27 cellular contexts compared by ENCODE assay signal in genomic region chr5:149314571-149315111, GRCh38. TPM values are rescaled to one million over a fixed set of nuclear protein-coding genes. Genes with fewer than 3 reads are reported as not detected.
DNase-seq lines count a peak whose midpoint lies in the region; ATAC-seq, FAIRE-seq and TF ChIP-seq lines count a peak whose summit lies in the region.
"Had no signal": no experiment of that assay in that cellular context is flagged by ENCODE, and none has a peak within 500 bp of the region (broad histone marks: within the 10 kb centered on the region; RNA-seq: fewer than 3 reads in every experiment).

No MANE protein-coding gene starts in this region.

- TF ChIP-seq CTCF in K562 (IDR thresholded peaks at IDR 0.05 in 2 of 3, conservative IDR thresholded peaks at IDR 0.05 in 1 of 3; ENCODE audit: insufficient read depth in 2 of 3, low read depth in 1 of 3, low read length in 3 of 3) (peak in 2 of 3 experiments; percentile 13 to 22; a peak in 2 of 6 replicates), gastrocnemius medialis (IDR thresholded peaks at IDR 0.05 in 4 of 5, conservative IDR thresholded peaks at IDR 0.05 in 1 of 5) (peak in 3 of 5 experiments; percentile 8 to 27 (median 22)), sigmoid colon (IDR thresholded peaks at IDR 0.05) (no peak)

- peak; percentile 29 for DNase-seq in DMS 273 (lab: John Stamatoyannopoulos, UW; ENCODE audit: unreplicated experiment)
- DNase-seq in DMS 273 treated with DMSO at 0.1 percent for 48 hours (lab: John Stamatoyannopoulos, UW): no peak
- peak; percentile 9 for DNase-seq in NAMALWA (ENCODE audit: low spot score)
- DNase-seq in K562 (ENCODE audit: extremely low read depth in 1 of 4, low spot score in 3 of 4): no peak
- DNase-seq in gastrocnemius medialis: peak in 1 of 2 donors; percentile 66
- DNase-seq in sigmoid colon: no peak
- no peak for DNase-seq in GM23248
- no peak for DNase-seq in NCI-H2107 (lab: John Stamatoyannopoulos, UW)
- DNase-seq: 8988T; activated CD4-positive, CD25-positive, alpha-beta regulatory T cell; activated CD8-positive, alpha-beta T cell treated with anti-CD3 and anti-CD28 coated beads for 36 hours; activated effector memory CD4-positive, alpha-beta T cell treated with anti-CD3 and anti-CD28 coated beads, Interleukin-2, amount 50 U/mL, for 16 hours; activated naive CD8-positive, alpha-beta T cell treated with anti-CD3 and anti-CD28 coated beads, Interleukin-2, amount 50 U/mL, for 24 hours; activated T-cell treated with anti-CD3 and anti-CD28 coated beads for 4 hours; AML-193; colonic mucosa; heart left ventricle; left lung; midbrain; NCI-H1417; NCI-H748 treated with DMSO at 0.1 percent for 48 hours; pancreas; Right ventricle myocardium superior; T1000 had no signal

- H3K4me1 ChIP-seq in K562 (replicated peaks in 1 of 2; ENCODE audit: control insufficient read depth in 2 of 2, insufficient read depth in 2 of 2, low read length in 2 of 2) (peaks cover 6 to 11% of the 10 kb centered on the region in 2 experiments; a peak in 4 of 5 replicates), gastrocnemius medialis (peaks cover 19 to 27% of the 10 kb centered on the region in 2 donors), sigmoid colon (peaks cover 0 to 8% (median 6%) of the 10 kb centered on the region in 4 donors), GM23248 (ENCODE audit: insufficient read depth) (no peaks in the 10 kb centered on the region)
- H3K4me1 ChIP-seq: colonic mucosa, pancreas had no signal

- no peaks in the 10 kb centered on the region for H3K79me2 ChIP-seq in K562 (ENCODE audit: control insufficient read depth, insufficient read depth, low read length)
- H3K79me2 ChIP-seq in GM23248 (ENCODE audit: insufficient read depth): no peaks in the 10 kb centered on the region

- H3K27ac ChIP-seq in K562 (ENCODE audit: extremely low read depth, low read depth, low read length) (no peak overlapping the region), gastrocnemius medialis (peak overlapping the region; percentile 63 to 80 (median 75)), sigmoid colon (no peak overlapping the region), GM23248 (no peak overlapping the region)
- H3K27ac ChIP-seq: colonic mucosa, left lung, pancreas, suprapubic skin had no signal

- CTCF ChIA-PET in K562 (lab: Yijun Ruan, JAX; ENCODE audit: low intra/inter-chr PET ratio): no interaction called here

- TF ChIP-seq EP300 in K562 (IDR thresholded peaks at IDR 0.05; ENCODE audit: low read length) (no peak), sigmoid colon (IDR thresholded peaks at IDR 0.05) (no peak)

- in situ Hi-C loops in K562 (cut with MboI) (no loop called here), gastrocnemius medialis (cut with MboI; ENCODE audit: low sequenced_read_pairs in 4 of 4) (no loop called here), GM23248 (cut with MboI) (no loop called here)

- no peaks in the 10 kb centered on the region for H4K20me1 ChIP-seq in K562 (replicated peaks; ENCODE audit: control insufficient read depth, insufficient read depth, low read length)
- no peaks in the 10 kb centered on the region for H4K20me1 ChIP-seq in GM23248 (ENCODE audit: insufficient read depth)

- TF ChIP-seq RAD21 in K562 (CRISPR knock-in tag; conservative IDR thresholded peaks at IDR 0.05 in 1 of 2, IDR thresholded peaks at IDR 0.05 in 1 of 2): no peak

- H3K4me2 ChIP-seq in K562 (ENCODE audit: insufficient read depth, low read length): no peak overlapping the region
- H3K4me2 ChIP-seq in GM23248 (ENCODE audit: unreplicated experiment): no peak overlapping the region

- POLR2A ChIA-PET in K562 (lab: Yijun Ruan, JAX): interaction anchor here (1.6 kb wide), 1 partner anchor 14 kb away, joined by 6 read pairs; no protein-coding TSS in a partner anchor

- H2AFZ ChIP-seq in K562 (ENCODE audit: low read depth, low read length): no peak overlapping the region
- no peak overlapping the region for H2AFZ ChIP-seq in GM23248

- H3K9me2 ChIP-seq in GM23248 (ENCODE audit: insufficient read depth): no peaks in the 10 kb centered on the region

- intact Hi-C loops in K562 (cut with micrococcal nuclease): no loop called here
- intact Hi-C loops in gastrocnemius medialis (cut with DNase I; ENCODE audit: low total_unique reads): loop anchor here (5.0 kb wide), 2 partner anchors 47 to 58 kb away; no protein-coding TSS in a partner anchor
- intact Hi-C loops in sigmoid colon (cut with DNase I): loop anchor here (5.0 kb wide), 2 partner anchors 53 to 253 kb away; no protein-coding TSS in a partner anchor

- no peak for FAIRE-seq in K562 (lab: Jason Lieb, UNC)
- FAIRE-seq: endometrium, pancreas had no signal

- no peaks in the 10 kb centered on the region for H3K9me1 ChIP-seq in K562 (ENCODE audit: control insufficient read depth, insufficient read depth, low read length)

- TF ChIP-seq POLR2A in K562 (conservative IDR thresholded peaks at IDR 0.05) (no peak), gastrocnemius medialis (IDR thresholded peaks at IDR 0.05) (no peak), sigmoid colon (IDR thresholded peaks at IDR 0.05) (no peak)

- H3K9ac ChIP-seq in K562 (ENCODE audit: insufficient read depth in 1 of 2, low read depth in 2 of 2, low read length in 2 of 2): no peak overlapping the region
- H3K9ac ChIP-seq in GM23248: no peak overlapping the region

- 12% methylated on average over 4 of the region's 4 CpGs for WGBS in K562 (ENCODE audit: insufficient coverage, low coverage, missing lambda C conversion rate)
- WGBS in sigmoid colon, 2 donors: 93 to 94% methylated on average over 4 of the region's 4 CpGs
- WGBS in GM23248 (ENCODE audit: low coverage in 1 of 2, low lambda C conversion rate in 2 of 2, missing lambda C conversion rate in 2 of 2), 2 experiments: 90 to 95% methylated on average over 4 of the region's 4 CpGs

- ATAC-seq in K562 (no peak; the same call in 2 of the 3 replicates), gastrocnemius medialis (peak; percentile 40 to 59)
- ATAC-seq: activated CD8-positive, alpha-beta T cell treated with anti-CD3 and anti-CD28 coated beads for 36 hours; activated naive CD8-positive, alpha-beta T cell treated with anti-CD3 and anti-CD28 coated beads, Interleukin-2, amount 50 U/mL, for 24 hours; heart left ventricle; left lung; natural killer cell treated with Interleukin-12 subunit alpha and Interleukin-12 subunit beta and Interleukin-15 and Interleukin-18, amount 100 ng/mL, for 72 hours; pancreas had no signal

- H3K4me3 ChIP-seq in K562 (no peak overlapping the region), gastrocnemius medialis (no peak overlapping the region), sigmoid colon (no peak overlapping the region), GM23248 (no peak overlapping the region)
- H3K4me3 ChIP-seq: colonic mucosa, heart left ventricle, left lung, pancreas, suprapubic skin had no signal

- BruUV-seq in K562 (replicated peaks; lab: Mats Ljungman, UMichigan): no TSS peak

- H3F3A ChIP-seq in GM23248 (ENCODE audit: insufficient read depth): no peaks in the 10 kb centered on the region

- H3K36me3 ChIP-seq in K562 (ENCODE audit: control insufficient read depth, insufficient read depth, low read length): no peaks in the 10 kb centered on the region
- H3K36me3 ChIP-seq in gastrocnemius medialis: peaks cover 0 to 36% of the 10 kb centered on the region in 2 donors
- H3K36me3 ChIP-seq in sigmoid colon: no peaks in the 10 kb centered on the region
- H3K36me3 ChIP-seq in GM23248 (ENCODE audit: low read depth): no peaks in the 10 kb centered on the region
- H3K36me3 ChIP-seq: colonic mucosa, left lung, pancreas had no signal

- H3K27me3 ChIP-seq in K562 (ENCODE audit: control insufficient read depth in 2 of 2, insufficient read depth in 2 of 2, low read length in 2 of 2) (peaks cover 15 to 33% of the 10 kb centered on the region in 2 experiments), gastrocnemius medialis (no peaks in the 10 kb centered on the region), sigmoid colon (no peaks in the 10 kb centered on the region), GM23248 (replicated peaks; ENCODE audit: insufficient read depth) (no peaks in the 10 kb centered on the region)
- H3K27me3 ChIP-seq: colonic mucosa, heart left ventricle, left lung, pancreas, suprapubic skin had no signal

- no peaks in the 10 kb centered on the region for H3K9me3 ChIP-seq in K562 (replicated peaks; ENCODE audit: control insufficient read depth, insufficient read depth, low read depth, low read length)
- no peaks in the 10 kb centered on the region for H3K9me3 ChIP-seq in gastrocnemius medialis
- H3K9me3 ChIP-seq in sigmoid colon: no peaks in the 10 kb centered on the region
- no peaks in the 10 kb centered on the region for H3K9me3 ChIP-seq in GM23248 (ENCODE audit: low read depth)
- H3K9me3 ChIP-seq: colonic mucosa, heart left ventricle, left lung, pancreas, suprapubic skin had no signal

RNA-seq across cellular contexts. Expression of gene GRPEL2, which starts 30.7 kb away (rescaled TPM):
- total RNA-seq in K562 (2011; cell fraction: chromatin; rRNA removed; ENCODE audit: low replicate concordance): 19.7 and 30.9 TPM in 2 replicates
- 10.5 and 12.1 TPM in 2 replicates for total RNA-seq in K562 (2011; cell fraction: nucleolus; rRNA removed)
- 21.0 and 33.4 TPM in 2 replicates for total RNA-seq in K562 (2011; cell fraction: nucleoplasm; rRNA removed)
- 26.1 and 27.6 TPM in 2 replicates for total RNA-seq in K562 (2014; rRNA removed)
- 35.8 and 44.2 TPM in 2 replicates for total RNA-seq in K562 (2014; rRNA removed; fragmentation: Illumina TruSeq; extraction: Trizol)
- 19.4 and 23.2 TPM in 2 replicates for total RNA-seq in K562 (2015; rRNA removed; fragmentation: Illumina TruSeq; extraction: Trizol)
- total RNA-seq in K562 (2021): 37.8 and 40.5 TPM in 2 replicates
- 29.1 and 31.0 TPM in 2 replicates for polyA plus RNA-seq in K562 (2011; rRNA removed)
- 4.9 and 14.0 TPM in 2 replicates for polyA plus RNA-seq in K562 (2011; cell fraction: cytosol; rRNA removed)
- 14.6 and 16.7 TPM in 2 replicates for polyA plus RNA-seq in K562 (2011; cell fraction: nucleus; rRNA removed)
- 8.6 and 9.6 TPM in 2 replicates for polyA plus RNA-seq in K562 (2012)
- polyA plus RNA-seq in K562 (2014; fragmentation: Illumina TruSeq; extraction: Trizol): 23.0 and 23.4 TPM in 2 replicates
- 10 to 100 TPM; 11.2 to 17.1 TPM for polyA plus RNA-seq in K562 (2014; fragmentation: Nextera tagmentation; extraction: Ambion mirVana)
- polyA plus RNA-seq in K562 (2014; rRNA removed): 25.8 and 26.4 TPM in 2 replicates
- 40.6 and 45.9 TPM in 2 replicates for polyA minus RNA-seq in K562 (2011; rRNA and poly(A)+ RNA removed)
- 19.4 and 28.1 TPM in 2 replicates for polyA minus RNA-seq in K562 (2011; cell fraction: cytosol; rRNA and poly(A)+ RNA removed)
- 11.2 and 19.1 TPM in 2 replicates for polyA minus RNA-seq in K562 (2011; cell fraction: nucleus; rRNA and poly(A)+ RNA removed)
- total RNA-seq in gastrocnemius medialis: 10 to 100 TPM in 2 of 4 donors, 1 to 10 TPM in 2; 7.8 to 13.3 (median 9.9) TPM
- total RNA-seq in sigmoid colon: 10 to 100 TPM in 3 of 4 donors, 1 to 10 TPM in 1; 8.8 to 16.3 (median 12.9) TPM
- 1 to 10 TPM; 2.5 to 8.7 (median 4.2) TPM for polyA plus RNA-seq in sigmoid colon
- total RNA-seq in GM23248 (2014; rRNA removed; shearing (Covaris generic)): 26.3 and 27.0 TPM in 2 replicates
- 17.0 and 19.5 TPM in 2 replicates for polyA plus RNA-seq in GM23248 (2016; fragmentation: Nextera tagmentation; extraction: Ambion mirVana)

RNA-seq across cellular contexts. Expression of gene AFAP1L1, which starts 43.0 kb away (rescaled TPM):
- total RNA-seq in K562 (2011; cell fraction: chromatin; rRNA removed; ENCODE audit: low replicate concordance): not detected in 2 replicates
- under 0.01 TPM in 1 of 2 replicates, not detected in the other for total RNA-seq in K562 (2011; cell fraction: nucleolus; rRNA removed)
- 0.07 TPM in 1 of 2 replicates, not detected in the other for total RNA-seq in K562 (2011; cell fraction: nucleoplasm; rRNA removed)
- total RNA-seq in K562 (2014; rRNA removed) (0.12 TPM in 1 of 2 replicates, not detected in the other), K562 (2014; rRNA removed; fragmentation: Illumina TruSeq; extraction: Trizol) (0.48 TPM in 1 of 2 replicates, not detected in the other), K562 (2015; rRNA removed; fragmentation: Illumina TruSeq; extraction: Trizol) (0.04 TPM in 1 of 2 replicates, not detected in the other), K562 (2021) (0.07 and 0.13 TPM in 2 replicates), gastrocnemius medialis (10 to 100 TPM; 28.6 to 39.9 (median 32.9) TPM), sigmoid colon (1 to 10 TPM; 5.6 to 8.6 (median 7.1) TPM)
- polyA plus RNA-seq in K562 (2011; rRNA removed) (0.04 TPM in 1 of 2 replicates, not detected in the other), K562 (2014; fragmentation: Illumina TruSeq; extraction: Trizol) (0.03 and 0.10 TPM in 2 replicates), K562 (2014; fragmentation: Nextera tagmentation; extraction: Ambion mirVana) (under 1 TPM; 0.01 to 0.03 TPM), K562 (2014; rRNA removed) (0.12 TPM in 1 of 2 replicates, not detected in the other), sigmoid colon (1 to 10 TPM in 2 of 3 donors, under 1 TPM in 1; 0.23 to 4.2 (median 3.0) TPM), GM23248 (2016; fragmentation: Nextera tagmentation; extraction: Ambion mirVana) (0.90 and 1.3 TPM in 2 replicates)
- polyA plus RNA-seq in K562 (2011; cell fraction: cytosol; rRNA removed): 0.01 TPM in 2 replicates
- polyA plus RNA-seq in K562 (2011; cell fraction: nucleus; rRNA removed): not detected in 2 replicates
- 0.07 and 0.10 TPM in 2 replicates for polyA plus RNA-seq in K562 (2012)
- polyA minus RNA-seq in K562 (2011; rRNA and poly(A)+ RNA removed): not detected in 2 replicates
- not detected in 2 replicates for polyA minus RNA-seq in K562 (2011; cell fraction: cytosol; rRNA and poly(A)+ RNA removed)
- polyA minus RNA-seq in K562 (2011; cell fraction: nucleus; rRNA and poly(A)+ RNA removed): not detected in 2 replicates
- 0.38 and 0.76 TPM in 2 replicates for total RNA-seq in GM23248 (2014; rRNA removed; shearing (Covaris generic))

RNA-seq across cellular contexts. Expression of gene PCYOX1L, which starts 43.2 kb away (rescaled TPM):
- 20.2 and 24.4 TPM in 2 replicates for total RNA-seq in K562 (2011; cell fraction: chromatin; rRNA removed; ENCODE audit: low replicate concordance)
- total RNA-seq in K562 (2011; cell fraction: nucleolus; rRNA removed): 28.2 and 32.0 TPM in 2 replicates
- 28.4 and 30.6 TPM in 2 replicates for total RNA-seq in K562 (2011; cell fraction: nucleoplasm; rRNA removed)
- total RNA-seq in K562 (2014; rRNA removed) (5.4 and 7.2 TPM in 2 replicates), K562 (2014; rRNA removed; fragmentation: Illumina TruSeq; extraction: Trizol) (5.9 and 6.0 TPM in 2 replicates), K562 (2015; rRNA removed; fragmentation: Illumina TruSeq; extraction: Trizol) (5.1 and 5.3 TPM in 2 replicates), K562 (2021) (7.8 and 8.0 TPM in 2 replicates), gastrocnemius medialis (1 to 10 TPM in 3 of 4 donors, under 1 TPM in 1; 0.29 to 1.5 (median 1.2) TPM), sigmoid colon (1 to 10 TPM; 2.5 to 3.9 (median 3.5) TPM)
- polyA plus RNA-seq in K562 (2011; rRNA removed) (17.9 and 21.5 TPM in 2 replicates), K562 (2014; fragmentation: Illumina TruSeq; extraction: Trizol) (9.4 and 10.0 TPM in 2 replicates), K562 (2014; fragmentation: Nextera tagmentation; extraction: Ambion mirVana) (1 to 10 TPM; 2.3 to 2.4 TPM), K562 (2014; rRNA removed) (6.5 and 8.3 TPM in 2 replicates), sigmoid colon (1 to 10 TPM in 2 of 3 donors, under 1 TPM in 1; 0.69 to 7.4 (median 1.2) TPM), GM23248 (2016; fragmentation: Nextera tagmentation; extraction: Ambion mirVana) (10.4 and 10.5 TPM in 2 replicates)
- polyA plus RNA-seq in K562 (2011; cell fraction: cytosol; rRNA removed): 25.0 and 29.5 TPM in 2 replicates
- polyA plus RNA-seq in K562 (2011; cell fraction: nucleus; rRNA removed): 44.5 and 48.0 TPM in 2 replicates
- polyA plus RNA-seq in K562 (2012): 8.9 and 16.5 TPM in 2 replicates
- polyA minus RNA-seq in K562 (2011; rRNA and poly(A)+ RNA removed): 13.7 and 15.4 TPM in 2 replicates
- 6.8 and 7.7 TPM in 2 replicates for polyA minus RNA-seq in K562 (2011; cell fraction: cytosol; rRNA and poly(A)+ RNA removed)
- polyA minus RNA-seq in K562 (2011; cell fraction: nucleus; rRNA and poly(A)+ RNA removed): 15.3 and 21.9 TPM in 2 replicates
- 10.7 and 12.6 TPM in 2 replicates for total RNA-seq in GM23248 (2014; rRNA removed; shearing (Covaris generic))

Comparison
In these comparisons a context has a peak if more than half of its experiments do, and no peak if none do; other contexts are left out.
1. DNase-seq: peak in DMS 273 (single experiment) and NAMALWA (single experiment); none in DMS 273 treated with DMSO at 0.1 percent for 48 hours (single experiment), K562 (0 of 4), sigmoid colon (single experiment), GM23248 (single experiment) and NCI-H2107 (single experiment).
2. H3K27ac ChIP-seq: peak in gastrocnemius medialis (4 of 4); none in K562 (single experiment), sigmoid colon (0 of 4) and GM23248 (single experiment).
3. CTCF ChIP-seq: peak in K562 (2 of 3) and gastrocnemius medialis (3 of 5); none in sigmoid colon (0 of 4).